In genomic region chr20:3473324-3473723, GRCh38 we compare ENCODE assay signal across 18 cellular contexts. TPM values are rescaled to one million over a fixed set of nuclear protein-coding genes. Genes with fewer than 3 reads are reported as not detected.
DNase-seq lines count a peak whose midpoint lies in the region; ATAC-seq, FAIRE-seq and TF ChIP-seq lines count a peak whose summit lies in the region.
"Had no signal": no experiment of that assay in that cellular context is flagged by ENCODE, and none has a peak within 500 bp of the region (broad histone marks: within the 10 kb centered on the region; RNA-seq: fewer than 3 reads in every experiment).

No MANE protein-coding gene starts in this region.

- H3K36me3 ChIP-seq in GM23248 (ENCODE audit: low read depth) (no peaks in the 10 kb centered on the region), astrocyte (ENCODE audit: insufficient read depth, low read length) (no peaks in the 10 kb centered on the region), lung (ENCODE audit: control insufficient read depth in 2 of 2, insufficient read depth in 2 of 2, low read length in 2 of 2) (no peaks in the 10 kb centered on the region), skeletal muscle tissue (ENCODE audit: control insufficient read depth in 3 of 3, insufficient read depth in 3 of 3, low read length in 3 of 3) (peaks cover 0 to 2% (median 0%) of the 10 kb centered on the region in 3 donors)
- H3K36me3 ChIP-seq: prostate gland had no signal

- TF ChIP-seq CTCF in astrocyte (IDR thresholded peaks at IDR 0.05; ENCODE audit: insufficient read depth, low read depth, low read length): no peak
- TF ChIP-seq CTCF in lung (IDR thresholded peaks at IDR 0.05; ENCODE audit: control extremely low read depth, extremely low read depth): no peak

- H4K20me1 ChIP-seq in GM23248 (ENCODE audit: insufficient read depth): no peaks in the 10 kb centered on the region
- H4K20me1 ChIP-seq in astrocyte (ENCODE audit: insufficient read depth, low read length): peaks cover 41% of the 10 kb centered on the region

- FAIRE-seq in astrocyte (lab: Jason Lieb, UNC) (no peak), frontal cortex (lab: Jason Lieb, UNC) (no peak)
- FAIRE-seq: bronchial epithelial cell, H1 had no signal

- H3K79me2 ChIP-seq in GM23248 (ENCODE audit: insufficient read depth) (peaks cover 68% of the 10 kb centered on the region), astrocyte (ENCODE audit: insufficient read depth, low read length) (peaks cover 51% of the 10 kb centered on the region)

- H3K27ac Mint-ChIP-seq in astrocyte (ENCODE audit: unreplicated experiment): no peak overlapping the region

- no peaks in the 10 kb centered on the region for H3F3A ChIP-seq in GM23248 (ENCODE audit: insufficient read depth)

- DNase-seq in GM23248: no peak
- DNase-seq in astrocyte (ENCODE audit: low read depth): no peak
- peak; percentile 11 for DNase-seq in lung (ENCODE audit: low spot score)
- no peak for DNase-seq in islet precursor cell
- DNase-seq in frontal cortex (ENCODE audit: low spot score in 2 of 2): no peak
- DNase-seq in EL: no peak
- DNase-seq: activated naive CD8-positive, alpha-beta T cell treated with anti-CD3 and anti-CD28 coated beads for 36 hours; C1 segment of cervical spinal cord; erythroblast; left ventricle myocardium superior; spleen; stimulated activated CD8-positive, alpha-beta memory T cell treated with anti-CD3 and anti-CD28 coated beads, Interleukin-4, amount 100 ng/mL, for 48 hours; testis had no signal

- H3K9me3 Mint-ChIP-seq in astrocyte (ENCODE audit: unreplicated experiment): no peaks in the 10 kb centered on the region
- H3K9me3 Mint-ChIP-seq: activated naive CD8-positive, alpha-beta T cell treated with anti-CD3 and anti-CD28 coated beads for 36 hours had no signal

- peak overlapping the region; percentile 48 for H3K4me3 Mint-ChIP-seq in astrocyte (ENCODE audit: unreplicated experiment)

- H3K4me1 ChIP-seq in GM23248 (ENCODE audit: insufficient read depth) (peaks cover 21% of the 10 kb centered on the region), astrocyte (ENCODE audit: insufficient read depth, low read length) (peaks cover 6% of the 10 kb centered on the region), lung (ENCODE audit: control insufficient read depth in 2 of 2, insufficient read depth in 2 of 2, low read length in 2 of 2) (peaks cover 4 to 19% of the 10 kb centered on the region in 2 donors), skeletal muscle tissue (ENCODE audit: control insufficient read depth in 3 of 3, insufficient read depth in 3 of 3, low read length in 3 of 3) (peaks cover 27 to 32% (median 28%) of the 10 kb centered on the region in 3 donors)

- H3K27ac ChIP-seq in GM23248 (no peak overlapping the region), astrocyte (ENCODE audit: low read depth, low read length) (no peak overlapping the region), lung (ENCODE audit: low read depth in 1 of 2, low read length in 1 of 2) (no peak overlapping the region), skeletal muscle tissue (ENCODE audit: low read depth, low read length) (no peak overlapping the region)
- H3K27ac ChIP-seq: prostate gland, spleen, testis had no signal

- H3K27me3 ChIP-seq in GM23248 (replicated peaks; ENCODE audit: insufficient read depth): no peaks in the 10 kb centered on the region
- H3K27me3 ChIP-seq in astrocyte (ENCODE audit: insufficient read depth, low read length): no peaks in the 10 kb centered on the region
- H3K27me3 ChIP-seq in lung (ENCODE audit: control insufficient read depth, insufficient read depth): no peaks in the 10 kb centered on the region
- H3K27me3 ChIP-seq in skeletal muscle tissue (ENCODE audit: control insufficient read depth in 3 of 3, insufficient read depth in 3 of 3, low read length in 3 of 3): no peaks in the 10 kb centered on the region
- H3K27me3 ChIP-seq: spleen, testis had no signal

- in situ Hi-C loops in GM23248 (cut with MboI): no loop called here

- H3K9me3 ChIP-seq in GM23248 (ENCODE audit: low read depth) (no peaks in the 10 kb centered on the region), astrocyte (ENCODE audit: insufficient read depth, low read depth, low read length) (no peaks in the 10 kb centered on the region), lung (ENCODE audit: control insufficient read depth in 2 of 2, insufficient read depth in 1 of 2, low read length in 1 of 2) (no peaks in the 10 kb centered on the region), skeletal muscle tissue (ENCODE audit: control insufficient read depth in 3 of 3, low read length in 3 of 3) (no peaks in the 10 kb centered on the region)
- H3K9me3 ChIP-seq: prostate gland, spleen, testis had no signal

- no peak overlapping the region for H3K4me3 ChIP-seq in GM23248
- H3K4me3 ChIP-seq in astrocyte (ENCODE audit: insufficient read depth, low read depth, low read length): no peak overlapping the region
- H3K4me3 ChIP-seq in lung: no peak overlapping the region
- H3K4me3 ChIP-seq in skeletal muscle tissue (ENCODE audit: low read length in 3 of 3): peak overlapping the region in 2 of 3 donors; percentile 38 to 41
- H3K4me3 ChIP-seq: prostate gland, testis had no signal

- 89 to 94% methylated on average over 6 of the region's 6 CpGs for WGBS in GM23248 (ENCODE audit: low coverage in 1 of 2, low lambda C conversion rate in 2 of 2, missing lambda C conversion rate in 2 of 2), 2 experiments
- 94 to 95% methylated on average over 6 of the region's 6 CpGs for WGBS in lung, 2 donors

- peaks cover 12% of the 10 kb centered on the region for H3K4me1 Mint-ChIP-seq in astrocyte (ENCODE audit: low read depth, unreplicated experiment)

- H2AFZ ChIP-seq in GM23248 (no peak overlapping the region), astrocyte (ENCODE audit: low read depth, low read length) (no peak overlapping the region)

- H3K27me3 Mint-ChIP-seq in astrocyte (ENCODE audit: low read depth, unreplicated experiment): no peaks in the 10 kb centered on the region
- H3K27me3 Mint-ChIP-seq: activated naive CD8-positive, alpha-beta T cell treated with anti-CD3 and anti-CD28 coated beads for 36 hours had no signal

- H3K9me2 ChIP-seq in GM23248 (ENCODE audit: insufficient read depth): no peaks in the 10 kb centered on the region

- H3K9ac ChIP-seq in GM23248: no peak overlapping the region
- no peak overlapping the region for H3K9ac ChIP-seq in astrocyte (ENCODE audit: low read length)
- H3K9ac ChIP-seq in skeletal muscle tissue (ENCODE audit: low read depth in 1 of 3, low read length in 3 of 3): peak overlapping the region in 1 of 3 donors; percentile 55

- no peaks in the 10 kb centered on the region for H3K36me3 Mint-ChIP-seq in astrocyte (ENCODE audit: low read depth, unreplicated experiment)

- H3K4me2 ChIP-seq in GM23248 (ENCODE audit: unreplicated experiment) (peak overlapping the region; percentile 77), astrocyte (ENCODE audit: low read length) (no peak overlapping the region)

- no peak for ATAC-seq in lung (ENCODE audit: insufficient read depth, low FRiP score)
- ATAC-seq: left ventricle myocardium superior, SK-N-SH treated with all-trans-retinoic acid at 6 μM for 48 hours had no signal

RNA-seq across cellular contexts. Expression of gene ATRN, which starts 2.5 kb away (rescaled TPM):
- 33.9 and 38.7 TPM in 2 replicates for total RNA-seq in GM23248 (2014; rRNA removed; shearing (Covaris generic))
- polyA plus RNA-seq in GM23248 (2016; fragmentation: Nextera tagmentation; extraction: Ambion mirVana) (9.6 and 9.9 TPM in 2 replicates), lung (10 to 100 TPM in 1 of 2 donors, 1 to 10 TPM in 1; 4.2 to 13.4 TPM)
- total RNA-seq in astrocyte (33.8 and 35.5 TPM in 2 replicates), lung (10 to 100 TPM; 29.0 to 38.5 TPM), skeletal muscle tissue (21.4 TPM), frontal cortex (51.0 TPM)

Comparison
In these comparisons a context has a peak if more than half of its experiments do, and no peak if none do; other contexts are left out.
1. H3K4me3 ChIP-seq: peak in skeletal muscle tissue (2 of 3); none in GM23248 (single experiment), astrocyte (single experiment) and lung (single experiment).